Comparison of ENCODE assay signal across 22 cellular contexts in genomic region chr19:7418575-7418974, GRCh38.
DNase-seq lines count a peak whose midpoint lies in the region; ATAC-seq, FAIRE-seq and TF ChIP-seq lines count a peak whose summit lies in the region.
"Had no signal": no experiment of that assay in that cellular context is flagged by ENCODE, and none has a peak within 500 bp of the region (broad histone marks: within the 10 kb centered on the region; RNA-seq: fewer than 3 reads in every experiment).

No MANE protein-coding gene starts in this region.

- no peak overlapping the region for H2AK5ac ChIP-seq in H1 (ENCODE audit: low read depth, low read length)

- no peak overlapping the region for H3K14ac ChIP-seq in H1 (ENCODE audit: insufficient read length)

- TF ChIP-seq RAD21 in H1 (IDR thresholded peaks at IDR 0.05 in 1 of 2, conservative IDR thresholded peaks at IDR 0.05 in 1 of 2; ENCODE audit: low read depth in 2 of 2, low read length in 2 of 2): no peak

- H4K8ac ChIP-seq in H1 (ENCODE audit: extremely low read depth, insufficient read depth, low read length): no peak overlapping the region

- no peak overlapping the region for H3K18ac ChIP-seq in H1 (ENCODE audit: extremely low read depth, low read length)

- H3K27ac ChIP-seq in H1 (ENCODE audit: low read depth, low read length): no peak overlapping the region
- peak overlapping the region in 3 of 4 donors; percentile 1 to 23 (median 13) for H3K27ac ChIP-seq in pancreas
- H3K27ac ChIP-seq: ascending aorta, transverse colon had no signal

- no peak overlapping the region for H2BK15ac ChIP-seq in H1 (ENCODE audit: low read length)

- TF ChIP-seq POLR2A in H1 (IDR thresholded peaks at IDR 0.05; ENCODE audit: control extremely low read depth in 1 of 2, low read depth in 2 of 2, low read length in 2 of 2): no peak

- peaks cover 2 to 14% of the 10 kb centered on the region in 2 experiments for H4K20me1 ChIP-seq in H1 (replicated peaks in 1 of 2; ENCODE audit: control insufficient read depth in 1 of 2, insufficient read depth in 2 of 2, low read length in 2 of 2)

- intact Hi-C loops in pancreas (cut with DNase I): no loop called here

- H4K91ac ChIP-seq in H1 (replicated peaks; ENCODE audit: insufficient read length, low read length): no peak overlapping the region

- no peaks in the 10 kb centered on the region for H3K23me2 ChIP-seq in H1 (ENCODE audit: low read depth, low read length)

- H3K4me1 ChIP-seq in H1 (replicated peaks in 1 of 4; ENCODE audit: control insufficient read depth in 3 of 4, insufficient read depth in 4 of 4, low read length in 3 of 4): peaks cover 0 to 2% (median 0%) of the 10 kb centered on the region in 4 experiments; a peak in 2 of 7 replicates
- peaks cover 0 to 14% (median 14%) of the 10 kb centered on the region in 3 donors for H3K4me1 ChIP-seq in pancreas
- H3K4me1 ChIP-seq: ascending aorta had no signal

- no peak for TF ChIP-seq EP300 in H1 (IDR thresholded peaks at IDR 0.05; ENCODE audit: borderline replicate concordance in 1 of 2, low read depth in 2 of 2, low read length in 2 of 2)

- no peak overlapping the region for H3K4me3 ChIP-seq in H1 (ENCODE audit: extremely low read depth in 1 of 4, insufficient read depth in 2 of 4, low read depth in 3 of 4, low read length in 4 of 4)
- H3K4me3 ChIP-seq in pancreas: no peak overlapping the region
- H3K4me3 ChIP-seq: ascending aorta, transverse colon had no signal

- no peak overlapping the region for H2BK20ac ChIP-seq in H1 (ENCODE audit: low read length)

- no peak overlapping the region for H2AFZ ChIP-seq in H1 (ENCODE audit: low read length)

- peaks cover 0 to 15% of the 10 kb centered on the region in 2 experiments; a peak in 1 of 4 replicates for H3K79me2 ChIP-seq in H1 (ENCODE audit: control insufficient read depth in 1 of 2, insufficient read depth in 2 of 2, low read length in 2 of 2)

- no peaks in the 10 kb centered on the region for H3K27me3 ChIP-seq in H1 (replicated peaks in 1 of 4; ENCODE audit: control insufficient read depth in 3 of 4, extremely low read depth in 1 of 4, insufficient read depth in 3 of 4, low read length in 3 of 4)
- H3K27me3 ChIP-seq in pancreas: no peaks in the 10 kb centered on the region
- H3K27me3 ChIP-seq: ascending aorta, transverse colon had no signal

- no peak overlapping the region for H3K56ac ChIP-seq in H1 (replicated peaks; ENCODE audit: insufficient read length, low read depth, low read length)

- CTCF ChIA-PET in H1 (lab: Charles Lee; ENCODE audit: partially characterized antibody): no interaction called here

- H3K79me1 ChIP-seq in H1 (ENCODE audit: low read depth, low read length): peaks cover 6% of the 10 kb centered on the region

- no peak overlapping the region for H3K4me2 ChIP-seq in H1 (ENCODE audit: insufficient read depth in 1 of 2, low read depth in 2 of 2, low read length in 2 of 2)

- WGBS in H1 (ENCODE audit: extremely low coverage in 1 of 2, insufficient coverage in 1 of 2, insufficient read length in 1 of 2, insufficient replicate concordance in 2 of 2, low coverage in 1 of 2, low lambda C conversion rate in 2 of 2, missing lambda C conversion rate in 1 of 2), 2 experiments: 81% methylated on average over 7 of the region's 9 CpGs; no CpG with 5 or more reads in 1 of the 2 experiments
- WGBS in pancreas, 2 donors: 87 to 89% methylated on average over 9 of the region's 9 CpGs

- H3K9me3 ChIP-seq in H1 (ENCODE audit: insufficient read depth in 2 of 2, low read depth in 1 of 2, low read length in 1 of 2) (no peaks in the 10 kb centered on the region), pancreas (no peaks in the 10 kb centered on the region)
- H3K9me3 ChIP-seq: ascending aorta, transverse colon had no signal

- H2BK120ac ChIP-seq in H1 (replicated peaks; ENCODE audit: low read depth, low read length): no peak overlapping the region

- H2BK5ac ChIP-seq in H1 (ENCODE audit: low read depth, low read length): no peak overlapping the region

- H3K9ac ChIP-seq in H1 (replicated peaks in 1 of 4; ENCODE audit: extremely low read depth in 1 of 4, low read depth in 3 of 4, low read length in 3 of 4): no peak overlapping the region

- POLR2A ChIA-PET in H1 (lab: Charles Lee; ENCODE audit: partially characterized antibody): no interaction called here

- no peak overlapping the region for H3K23ac ChIP-seq in H1 (ENCODE audit: insufficient read length)

- H2BK12ac ChIP-seq in H1 (ENCODE audit: low read depth, low read length): 0 out of 2 replicates have a peak overlapping the region, but pooled peaks have one; percentile 3

- DNase-seq in NCI-H2029 (lab: John Stamatoyannopoulos, UW): peak; percentile 74
- DNase-seq in NCI-H2171 treated with DMSO at 0.1 percent for 48 hours (lab: John Stamatoyannopoulos, UW): peak; percentile 81
- no peak for DNase-seq in H1 (ENCODE audit: low read depth in 1 of 2, low spot score in 2 of 2)
- DNase-seq in pancreas: no peak
- DNase-seq in NCI-H1930 (lab: John Stamatoyannopoulos, UW): no peak
- DNase-seq in stimulated activated naive CD4-positive, alpha-beta T cell (lab: John Stamatoyannopoulos, UW): no peak
- no peak for DNase-seq in UCSD-AML1 (lab: John Stamatoyannopoulos, UW; ENCODE audit: unreplicated experiment)
- DNase-seq: activated CD4-positive, alpha-beta memory T cell treated with anti-CD3 and anti-CD28 coated beads for 36 hours; activated CD4-positive, CD25-positive, alpha-beta regulatory T cell treated with anti-CD3 and anti-CD28 coated beads, Interleukin-2, amount 50 U/mL, for 72 hours; activated effector memory CD4-positive, alpha-beta T cell treated with Interleukin-2 at 50 U/mL for 16 hours; activated naive CD8-positive, alpha-beta T cell treated with anti-CD3 and anti-CD28 coated beads, Interleukin-2, amount 10 ng/mL, durations not matched to agents 7 days and 5 days; Calu3; Kasumi-1; naive B cell; NCI-H1436; NCI-H2227 treated with DMSO at 0.1 percent for 48 hours; NCI-H748 treated with DMSO at 0.1 percent for 48 hours; nucleus accumbens; transverse colon had no signal

- H3K36me3 ChIP-seq in H1 (ENCODE audit: control insufficient read depth in 2 of 4, insufficient read depth in 4 of 4, low read length in 3 of 4) (no peaks in the 10 kb centered on the region), pancreas (no peaks in the 10 kb centered on the region)
- H3K36me3 ChIP-seq: transverse colon had no signal

- ATAC-seq in pancreas: no peak
- ATAC-seq: HepG2 had no signal

- no peak overlapping the region for H4K5ac ChIP-seq in H1 (ENCODE audit: insufficient read length, low read depth, low read length)

- TF ChIP-seq CTCF in H1 (IDR thresholded peaks at IDR 0.05; ENCODE audit: control extremely low read depth in 1 of 3, insufficient read depth in 1 of 3, low read depth in 1 of 3, low read length in 3 of 3) (no peak), pancreas (IDR thresholded peaks at IDR 0.05) (no peak)

- H3K4ac ChIP-seq in H1 (replicated peaks; ENCODE audit: insufficient read length, low read depth, low read length): no peak overlapping the region

- FAIRE-seq in H1 (lab: Jason Lieb, UNC) (no peak), pancreas (lab: Jason Lieb, UNC) (no peak)
- FAIRE-seq: HepG2, TTC549 had no signal

TF ChIP-seq in H1, 55 proteins besides CTCF, POLR2A, EP300 and RAD21:
- TF ChIP-seq GTF2F1 (IDR thresholded peaks at IDR 0.05; ENCODE audit: borderline replicate concordance, low read depth, low read length) (no peak), CBX5 (IDR thresholded peaks at IDR 0.05; ENCODE audit: low read depth, low read length) (no peak), MAFK (IDR thresholded peaks at IDR 0.05; ENCODE audit: low read depth, low read length) (no peak), TAF7 (optimal IDR thresholded peaks at IDR 0.05; ENCODE audit: borderline replicate concordance, low read depth, low read length) (no peak), ZNF274 (IDR thresholded peaks at IDR 0.05; ENCODE audit: borderline replicate concordance, extremely low read depth, low read length) (no peak), SAP30 (IDR thresholded peaks at IDR 0.05; ENCODE audit: insufficient read depth, insufficient replicate concordance, low read length) (no peak), HDAC2 (IDR thresholded peaks at IDR 0.05; ENCODE audit: borderline replicate concordance in 1 of 2, low read depth in 2 of 2, low read length in 2 of 2) (no peak), KDM4A (IDR thresholded peaks at IDR 0.05; ENCODE audit: low read depth, low read length, severe bottlenecking) (no peak), EGR1 (IDR thresholded peaks at IDR 0.05; ENCODE audit: borderline replicate concordance, low read depth, low read length) (no peak)

Comparison
In these comparisons a context has a peak if more than half of its experiments do, and no peak if none do; other contexts are left out.
1. DNase-seq: peak in NCI-H2029 (single experiment) and NCI-H2171 treated with DMSO at 0.1 percent for 48 hours (single experiment); none in H1 (0 of 2), pancreas (0 of 6), NCI-H1930 (0 of 2), stimulated activated naive CD4-positive, alpha-beta T cell (0 of 6) and UCSD-AML1 (single experiment).